ENCODE assay signal across 20 cellular contexts in genomic region chr1:32208463-32208862, GRCh38. TPM values are rescaled to one million over a fixed set of nuclear protein-coding genes. Genes with fewer than 3 reads are reported as not detected.
DNase-seq lines count a peak whose midpoint lies in the region; ATAC-seq and TF ChIP-seq lines count a peak whose summit lies in the region.
"Had no signal": no experiment of that assay in that cellular context is flagged by ENCODE, and none has a peak within 500 bp of the region (broad histone marks: within the 10 kb centered on the region; RNA-seq: fewer than 3 reads in every experiment).

No MANE protein-coding gene starts in this region.

- intact Hi-C loops in Right ventricle myocardium superior (cut with DNase I) = no loop called here

- H3K27ac Mint-ChIP-seq in naive B cell = peak overlapping the region; percentile 42 to 97 (median 72)

- peaks cover 28 to 61% (median 55%) of the 10 kb centered on the region in 3 donors for H3K4me1 Mint-ChIP-seq in naive B cell

- in situ Hi-C loops in GM18951 (cut with MboI; ENCODE audit: low sequenced_read_pairs, unreplicated experiment) = no loop called here

- no peaks in the 10 kb centered on the region for H3K27me3 Mint-ChIP-seq in naive B cell
- H3K27me3 Mint-ChIP-seq: naive thymus-derived CD4-positive, alpha-beta T cell had no signal

- DNase-seq in naive B cell (peak; percentile 39), Right ventricle myocardium superior (no peak), NCI-H446 treated with DMSO at 0.1 percent for 48 hours (lab: John Stamatoyannopoulos, UW) (no peak), A172 (ENCODE audit: low spot score) (no peak)
- DNase-seq: activated CD4-positive, alpha-beta T cell treated with anti-CD3 and anti-CD28 coated beads for 1 hour; activated CD8-positive, alpha-beta memory T cell treated with anti-CD3 and anti-CD28 coated beads for 24 hours; activated effector memory CD4-positive, alpha-beta T cell treated with anti-CD3 and anti-CD28 coated beads, Interleukin-2, amount 50 U/mL, for 16 hours; activated T-cell treated with anti-CD3 and anti-CD28 coated beads, Interleukin-2, amount 50 U/mL, for 1 hour; naive thymus-derived CD4-positive, alpha-beta T cell had no signal

- H3K27ac ChIP-seq in 22Rv1 (peak overlapping the region; percentile 78), VCaP (peak overlapping the region; percentile 38)
- H3K27ac ChIP-seq: tibial nerve had no signal

- peak overlapping the region in 7 of 8 donors; percentile 9 to 72 (median 20) for H3K4me3 Mint-ChIP-seq in naive B cell

- TF ChIP-seq POLR2A in GM18951 (IDR thresholded peaks at IDR 0.05; ENCODE audit: extremely low read depth, insufficient read depth, insufficient read length) = peak; percentile 13

- ATAC-seq in naive B cell (ENCODE audit: low read depth in 2 of 2) (peak; percentile 52 to 54), Right ventricle myocardium superior (ENCODE audit: poor library complexity) (no peak), HG03457 (IDR thresholded peaks at IDR 0.05; ENCODE audit: unreplicated experiment) (no peak)
- ATAC-seq: left lobe of liver; naive thymus-derived CD4-positive, alpha-beta T cell had no signal

- no peaks in the 10 kb centered on the region for H3K36me3 Mint-ChIP-seq in naive B cell

- no peaks in the 10 kb centered on the region for H3K9me3 Mint-ChIP-seq in naive B cell
- H3K9me3 Mint-ChIP-seq: naive thymus-derived CD4-positive, alpha-beta T cell had no signal

- TF ChIP-seq CTCF in 22Rv1 (IDR thresholded peaks at IDR 0.05) (no peak), VCaP (conservative IDR thresholded peaks at IDR 0.05) (no peak)

RNA-seq across cellular contexts. Expression of gene DCDC2B, which starts 0.4 kb away (rescaled TPM):
- under 1 TPM in 2 of 6 donors, not detected in 4; 0.13 to 0.36 TPM for polyA plus RNA-seq in naive B cell (ENCODE audit: low read depth in 6 of 6)
- not detected for total RNA-seq in Right ventricle myocardium superior
- not detected in 2 replicates for total RNA-seq in A172 (2014; rRNA removed; shearing (Covaris generic))
- total RNA-seq: H4; left lobe of liver; naive thymus-derived CD4-positive, alpha-beta T cell; omental fat pad; RPMI7951; SK-MEL-5; tibial nerve had no signal
- polyA plus RNA-seq: BJ had no signal

RNA-seq across cellular contexts. Expression of gene IQCC, which starts 3.0 kb away (rescaled TPM):
- 1 to 10 TPM in 3 of 6 donors, under 1 TPM in 2, not detected in 1; 0.75 to 2.3 (median 1.4) TPM for polyA plus RNA-seq in naive B cell (ENCODE audit: low read depth in 6 of 6)
- 0.97 TPM for total RNA-seq in Right ventricle myocardium superior
- 0.45 TPM in 1 of 2 replicates, not detected in the other for total RNA-seq in A172 (2014; rRNA removed; shearing (Covaris generic))

RNA-seq across cellular contexts. Expression of gene CCDC28B, which starts 8.1 kb away (rescaled TPM):
- 10 to 100 TPM in 5 of 6 donors, 1 to 10 TPM in 1; 9.1 to 14.5 (median 12.3) TPM for polyA plus RNA-seq in naive B cell (ENCODE audit: low read depth in 6 of 6)
- total RNA-seq in Right ventricle myocardium superior = 25.0 TPM
- 5.7 and 9.1 TPM in 2 replicates for total RNA-seq in A172 (2014; rRNA removed; shearing (Covaris generic))

RNA-seq across cellular contexts. Expression of gene TMEM234, which starts 13.7 kb away (rescaled TPM):
- 10 to 100 TPM in 4 of 6 donors, 1 to 10 TPM in 1, not detected in 1; 6.8 to 12.0 (median 10.9) TPM for polyA plus RNA-seq in naive B cell (ENCODE audit: low read depth in 6 of 6)
- 7.5 TPM for total RNA-seq in Right ventricle myocardium superior
- 3.6 and 5.5 TPM in 2 replicates for total RNA-seq in A172 (2014; rRNA removed; shearing (Covaris generic))

RNA-seq across cellular contexts. Expression of gene EIF3I, which starts 13.7 kb away (rescaled TPM):
- polyA plus RNA-seq in naive B cell (ENCODE audit: low read depth in 6 of 6) = 100 to 1,000 TPM; 152 to 251 (median 180) TPM
- 97.2 TPM for total RNA-seq in Right ventricle myocardium superior
- total RNA-seq in A172 (2014; rRNA removed; shearing (Covaris generic)) = 283 and 299 TPM in 2 replicates

Comparison
In these comparisons a context has a peak if more than half of its experiments do, and no peak if none do; other contexts are left out.
1. ATAC-seq: peak in naive B cell (2 of 2); none in Right ventricle myocardium superior (single experiment) and HG03457 (single experiment).